Comparison of ENCODE assay signal across 23 cellular contexts in genomic region chr6:64335195-64335594, GRCh38.
"Had no signal": no experiment of that assay in that cellular context is flagged by ENCODE, and none has a peak within 500 bp of the region (broad histone marks: within the 10 kb centered on the region; RNA-seq: fewer than 3 reads in every experiment).

No MANE protein-coding gene starts in this region.

- H3K4me3 Mint-ChIP-seq: dendritic cell treated with granulocyte-macrophage colony-stimulating factor and Interleukin-4, amounts not matched to agents 40 ng/mL and 50 ng/mL, for 4 days; naive thymus-derived CD4-positive, alpha-beta T cell; nephron; stimulated activated effector memory CD8-positive, alpha-beta T cell treated with anti-CD3 and anti-CD28 coated beads, Interleukin-12 subunit alpha, Interleukin-12 subunit beta, amount 100 ng/mL, for 72 hours; stimulated activated naive CD8-positive, alpha-beta T cell treated with anti-CD3 and anti-CD28 coated beads, Interleukin-15, Interleukin-2, amounts not matched to agents 100 ng/mL and 50 ng/mL, for 24 hours had no signal

- H3K27ac Mint-ChIP-seq: dendritic cell treated with granulocyte-macrophage colony-stimulating factor and Interleukin-4, amounts not matched to agents 40 ng/mL and 50 ng/mL, for 4 days; naive thymus-derived CD4-positive, alpha-beta T cell; nephron; stimulated activated effector memory CD8-positive, alpha-beta T cell treated with anti-CD3 and anti-CD28 coated beads, Interleukin-12 subunit alpha, Interleukin-12 subunit beta, amount 100 ng/mL, for 72 hours; stimulated activated naive CD8-positive, alpha-beta T cell treated with anti-CD3 and anti-CD28 coated beads, Interleukin-15, Interleukin-2, amounts not matched to agents 100 ng/mL and 50 ng/mL, for 24 hours had no signal

- DNase-seq: colonic mucosa; effector memory CD4-positive, alpha-beta T cell; kidney; left cardiac atrium; left lung; mesenchymal stem cell; midbrain; naive thymus-derived CD4-positive, alpha-beta T cell; nucleus accumbens; stimulated activated CD4-positive, alpha-beta T cell treated with anti-CD3 and anti-CD28 coated beads, Interleukin-2, amount 100 ng/mL, for 24 hours; stimulated activated CD4-positive, alpha-beta T cell treated with anti-CD3 and anti-CD28 coated beads, Interleukin-4, amount 100 ng/mL, for 24 hours; upper lobe of right lung; uterus had no signal

- H3K4me1 Mint-ChIP-seq: naive thymus-derived CD4-positive, alpha-beta T cell; nephron; stimulated activated effector memory CD8-positive, alpha-beta T cell treated with anti-CD3 and anti-CD28 coated beads, Interleukin-12 subunit alpha, Interleukin-12 subunit beta, amount 100 ng/mL, for 72 hours had no signal

- H3K36me3 Mint-ChIP-seq: naive thymus-derived CD4-positive, alpha-beta T cell; stimulated activated effector memory CD8-positive, alpha-beta T cell treated with anti-CD3 and anti-CD28 coated beads, Interleukin-12 subunit alpha, Interleukin-12 subunit beta, amount 100 ng/mL, for 72 hours had no signal

- H3K4me3 ChIP-seq: colonic mucosa, esophagus muscularis mucosa, left lung, prostate gland, right atrium auricular region, thoracic aorta, tibial nerve, upper lobe of right lung, uterus had no signal

- H3K27me3 Mint-ChIP-seq: dendritic cell treated with granulocyte-macrophage colony-stimulating factor and Interleukin-4, amounts not matched to agents 40 ng/mL and 50 ng/mL, for 4 days; naive thymus-derived CD4-positive, alpha-beta T cell; stimulated activated naive CD8-positive, alpha-beta T cell treated with anti-CD3 and anti-CD28 coated beads, Interleukin-15, Interleukin-2, amounts not matched to agents 100 ng/mL and 50 ng/mL, for 24 hours had no signal

- ATAC-seq: left cardiac atrium; left lung; naive thymus-derived CD4-positive, alpha-beta T cell; sciatic nerve; stimulated activated effector memory CD8-positive, alpha-beta T cell treated with anti-CD3 and anti-CD28 coated beads, Interleukin-12 subunit alpha, Interleukin-12 subunit beta, amount 100 ng/mL, for 72 hours; upper lobe of right lung had no signal
